ENCODE assay signal across 8 cellular contexts in the genomic region with DNA sequence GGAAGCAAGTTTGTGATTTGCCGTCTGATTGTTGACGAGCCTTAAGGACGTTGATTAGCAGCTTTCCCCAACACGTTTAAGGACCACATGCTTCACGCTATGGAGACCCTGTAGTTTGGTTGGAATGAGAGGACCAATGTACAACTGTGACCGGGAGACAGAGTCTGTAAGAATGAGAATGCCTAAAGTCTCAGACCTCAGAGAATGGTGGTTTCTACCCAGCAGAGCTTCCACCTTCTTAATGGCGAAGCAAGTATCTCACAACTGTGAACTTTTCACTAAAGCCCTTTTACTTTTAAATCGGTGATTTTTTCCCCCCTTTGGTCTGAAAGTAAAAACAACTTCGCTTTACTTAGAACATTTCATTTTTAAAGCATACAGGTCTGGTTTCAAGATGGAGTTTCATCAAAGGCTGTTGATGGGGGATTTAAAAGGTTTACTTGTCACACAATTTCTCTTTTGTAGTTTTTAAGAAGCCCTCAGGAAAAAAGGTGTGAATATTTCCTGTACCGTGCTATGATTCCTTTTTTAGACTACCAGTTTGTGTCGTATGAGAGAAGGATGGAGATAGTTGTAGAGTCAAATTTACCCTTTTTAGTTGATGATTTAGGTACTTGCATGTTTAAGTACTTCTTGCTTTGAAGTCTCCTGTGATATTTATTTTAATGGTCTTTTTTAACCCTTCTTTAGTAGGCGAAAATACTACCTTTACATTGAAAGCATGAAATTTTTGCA. TPM values are rescaled to one million over a fixed set of nuclear protein-coding genes. Genes with fewer than 3 reads are reported as not detected.
DNase-seq lines count a peak whose midpoint lies in the region; ATAC-seq and TF ChIP-seq lines count a peak whose summit lies in the region.

No MANE protein-coding gene starts in this region.

- CTCF ChIA-PET in CD4-positive, alpha-beta T cell (lab: Charles Lee) = interaction anchor here (1.2 kb wide), 1 partner anchor 60 kb away, joined by 4 read pairs; no protein-coding TSS in a partner anchor

- no peaks in the 10 kb centered on the region for H3K27me3 ChIP-seq in CD4-positive, alpha-beta T cell (ENCODE audit: control insufficient read depth, insufficient read depth, low read length)
- H3K27me3 ChIP-seq in Karpas-422 (ENCODE audit: low read length) (0 out of 2 replicates have a peak, but pooled peaks cover 4% of the 10 kb centered on the region), ectodermal cell (ENCODE audit: control insufficient read depth, insufficient read depth, low read length, poor library complexity, severe bottlenecking) (peaks cover 38% of the 10 kb centered on the region), neural progenitor cell (peaks cover 41% of the 10 kb centered on the region)

- POLR2A ChIA-PET in CD4-positive, alpha-beta T cell (lab: Charles Lee) = interaction anchor here (0.8 to 3.6 kb wide), 7 partner anchors 11 to 60 kb away, joined by 3 to 33 read pairs (median 6); no protein-coding TSS in a partner anchor

- no peak overlapping the region for H3K9ac ChIP-seq in Karpas-422 (ENCODE audit: low read length)
- no peak overlapping the region for H3K9ac ChIP-seq in neural progenitor cell

- H3K9me2 ChIP-seq in Karpas-422 (replicated peaks; ENCODE audit: insufficient read depth, low read length) = no peaks in the 10 kb centered on the region

- H3K79me2 ChIP-seq in Karpas-422 (ENCODE audit: low read length) = no peaks in the 10 kb centered on the region
- peaks cover 31% of the 10 kb centered on the region for H3K79me2 ChIP-seq in neural progenitor cell (ENCODE audit: low read depth)

- H3K27ac Mint-ChIP-seq in CD4-positive, alpha-beta T cell = peak overlapping the region; percentile 86
- H3K27ac Mint-ChIP-seq in neural progenitor cell = no peak overlapping the region

- intact Hi-C loops in CD4-positive, alpha-beta T cell (cut with DNase I, micrococcal nuclease) = loop anchor here (2.0 to 5.0 kb wide), 3 partner anchors 36 to 103 kb away; no protein-coding TSS in a partner anchor

- ATAC-seq in CD4-positive, alpha-beta T cell (ENCODE audit: poor library complexity) = no peak
- no peak for ATAC-seq in GM21825 (IDR thresholded peaks at IDR 0.05; ENCODE audit: unreplicated experiment)
- ATAC-seq in HG03521 (IDR thresholded peaks at IDR 0.05; ENCODE audit: unreplicated experiment) = no peak

- H3K4me1 ChIP-seq in Karpas-422 (ENCODE audit: low read length) (peaks cover 15% of the 10 kb centered on the region), ectodermal cell (ENCODE audit: control insufficient read depth, insufficient read depth, low read length) (no peaks in the 10 kb centered on the region), neural progenitor cell (peaks cover 7% of the 10 kb centered on the region)

- H3K36me3 Mint-ChIP-seq in CD4-positive, alpha-beta T cell (ENCODE audit: low read depth) = peaks cover 42% of the 10 kb centered on the region
- peaks cover 8% of the 10 kb centered on the region for H3K36me3 Mint-ChIP-seq in neural progenitor cell

- H3K27me3 Mint-ChIP-seq in CD4-positive, alpha-beta T cell = no peaks in the 10 kb centered on the region
- peaks cover 4% of the 10 kb centered on the region for H3K27me3 Mint-ChIP-seq in neural progenitor cell (ENCODE audit: insufficient read depth, low read depth)

- H3K4me1 Mint-ChIP-seq in CD4-positive, alpha-beta T cell (ENCODE audit: low read depth) = peaks cover 80% of the 10 kb centered on the region
- H3K4me1 Mint-ChIP-seq in neural progenitor cell = peaks cover 14% of the 10 kb centered on the region

- H3K36me3 ChIP-seq in Karpas-422 (ENCODE audit: insufficient read depth, low read length) = no peaks in the 10 kb centered on the region
- no peaks in the 10 kb centered on the region for H3K36me3 ChIP-seq in ectodermal cell (ENCODE audit: control insufficient read depth, insufficient read depth, low read length)
- no peaks in the 10 kb centered on the region for H3K36me3 ChIP-seq in neural progenitor cell

- H4K20me1 ChIP-seq in Karpas-422 (ENCODE audit: insufficient read depth, low read depth, low read length) (no peaks in the 10 kb centered on the region), neural progenitor cell (ENCODE audit: low read depth) (no peaks in the 10 kb centered on the region)

- H2AFZ ChIP-seq in Karpas-422 (ENCODE audit: low read length) (no peak overlapping the region), neural progenitor cell (replicated peaks) (no peak overlapping the region)

- no peaks in the 10 kb centered on the region for H3K9me3 ChIP-seq in CD4-positive, alpha-beta T cell (ENCODE audit: control insufficient read depth, low read length)
- H3K9me3 ChIP-seq in Karpas-422 (ENCODE audit: low read length) (no peaks in the 10 kb centered on the region), ectodermal cell (ENCODE audit: control insufficient read depth, low read length) (no peaks in the 10 kb centered on the region), neural progenitor cell (ENCODE audit: low read depth) (no peaks in the 10 kb centered on the region)

- no peak overlapping the region for H3K4me2 ChIP-seq in Karpas-422 (ENCODE audit: low read depth, low read length, poor library complexity, severe bottlenecking)
- H3K4me2 ChIP-seq in neural progenitor cell = peak overlapping the region; percentile 99

- peak overlapping the region; percentile 94 for H3K4me3 Mint-ChIP-seq in CD4-positive, alpha-beta T cell
- peak overlapping the region; percentile 89 for H3K4me3 Mint-ChIP-seq in neural progenitor cell

- 40 to 42% methylated on average over 10 to 11 of the region's 12 CpGs for WGBS in ectodermal cell, 2 experiments

- H3K9me3 Mint-ChIP-seq in CD4-positive, alpha-beta T cell = no peaks in the 10 kb centered on the region
- no peaks in the 10 kb centered on the region for H3K9me3 Mint-ChIP-seq in neural progenitor cell

- H3K4me3 ChIP-seq in Karpas-422 (ENCODE audit: low read length) (no peak overlapping the region), ectodermal cell (ENCODE audit: insufficient read depth, low read depth, low read length) (peak overlapping the region; percentile 66), neural progenitor cell (peak overlapping the region; percentile 72)

- peak overlapping the region; percentile 88 for H3K27ac ChIP-seq in CD4-positive, alpha-beta T cell (ENCODE audit: low read depth, low read length)
- H3K27ac ChIP-seq in Karpas-422 (ENCODE audit: low read length) (no peak overlapping the region), ectodermal cell (ENCODE audit: insufficient read depth, low read depth, low read length, poor library complexity, severe bottlenecking) (no peak overlapping the region), neural progenitor cell (no peak overlapping the region)

- no peaks in the 10 kb centered on the region for H3F3A ChIP-seq in neural progenitor cell (ENCODE audit: low read depth)

- no peak for TF ChIP-seq CTCF in CD4-positive, alpha-beta T cell (IDR thresholded peaks at IDR 0.05)
- no peak for TF ChIP-seq CTCF in neural progenitor cell (IDR thresholded peaks at IDR 0.05)

- DNase-seq in CD4-positive, alpha-beta T cell = no peak
- DNase-seq in Karpas-422 (peak; percentile 31), neural progenitor cell (ENCODE audit: low spot score) (peak; percentile 19), iPS-NIHi11 (ENCODE audit: low spot score) (no peak), NCI-H2196 (lab: John Stamatoyannopoulos, UW; ENCODE audit: unreplicated experiment) (no peak)

RNA-seq across cellular contexts. Expression of gene TTC39C, which starts 1.5 kb away (rescaled TPM):
- total RNA-seq in CD4-positive, alpha-beta T cell = 10 to 100 TPM; 82.6 to 91.8 TPM
- total RNA-seq in Karpas-422 (2014; rRNA removed; shearing (Covaris generic); ENCODE audit: low replicate concordance) = 0.07 TPM in 1 of 2 replicates, not detected in the other
- polyA plus RNA-seq in ectodermal cell (2013, experiment 1 of 4) = 14.4 TPM
- 14.1 TPM for polyA plus RNA-seq in ectodermal cell (2013, experiment 2 of 4)
- polyA plus RNA-seq in ectodermal cell (2013, experiment 3 of 4) = 11.2 TPM
- 11.1 TPM for polyA plus RNA-seq in ectodermal cell (2013, experiment 4 of 4)
- total RNA-seq in neural progenitor cell (ENCODE audit: low replicate concordance) = 26.1 and 27.6 TPM in 2 replicates

Comparison
In these comparisons a context has a peak if more than half of its experiments do, and no peak if none do; other contexts are left out.
1. DNase-seq: peak in Karpas-422 (single experiment) and neural progenitor cell (single experiment); none in CD4-positive, alpha-beta T cell (0 of 10), iPS-NIHi11 (single experiment) and NCI-H2196 (single experiment).
2. RNA of gene TTC39C, which starts 1.5 kb away (total RNA-seq): 82.6 to 91.8 TPM in CD4-positive, alpha-beta T cell and 26.1 to 27.6 TPM in neural progenitor cell; 0.07 TPM in Karpas-422; every median in the first group is over 10 times any median in the second.